In the genomic region with DNA sequence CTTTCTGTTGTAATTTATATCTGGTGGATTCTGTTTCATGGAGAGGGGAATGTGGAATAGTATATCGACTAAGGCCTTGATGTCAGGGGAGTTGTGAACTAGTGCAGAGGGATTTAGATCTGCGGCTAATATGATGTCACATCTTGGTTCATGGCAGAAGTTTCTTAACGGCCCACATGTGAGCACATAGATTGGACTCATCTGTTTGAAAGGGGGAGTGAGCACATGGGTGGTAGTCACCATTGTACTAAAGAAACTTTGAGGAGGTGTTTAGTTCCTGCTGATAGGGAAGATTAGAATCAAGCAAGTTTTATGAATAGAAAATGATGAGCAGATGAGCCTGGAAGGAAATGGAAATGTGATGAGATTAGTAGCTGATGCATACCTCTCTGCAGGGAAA, we compare ENCODE assay signal across 27 cellular contexts.
"Had no signal": no experiment of that assay in that cellular context is flagged by ENCODE, and none has a peak within 500 bp of the region (broad histone marks: within the 10 kb centered on the region; RNA-seq: fewer than 3 reads in every experiment).

No MANE protein-coding gene starts in this region.

- H3K27ac ChIP-seq: neural progenitor cell, ovary, parathyroid adenoma, prostate gland, right lobe of liver, sigmoid colon, stomach, thoracic aorta, thyroid gland, tibial nerve, upper lobe of left lung, vagina had no signal

- H3K4me3 Mint-ChIP-seq: naive thymus-derived CD4-positive, alpha-beta T cell; natural killer cell; neural progenitor cell; stimulated activated effector memory CD8-positive, alpha-beta T cell treated with anti-CD3 and anti-CD28 coated beads, Interleukin-12 subunit alpha, Interleukin-12 subunit beta, amount 100 ng/mL, for 72 hours; stimulated activated naive B cell treated with anti-CD40 and anti-IgM and Interleukin-4, amounts not matched to agents 10 μg/mL and 1 μg/mL and 100 μg/mL, for 72 hours; stimulated activated naive CD8-positive, alpha-beta T cell treated with anti-CD3 and anti-CD28 coated beads, Interleukin-15, Interleukin-2, amounts not matched to agents 100 ng/mL and 50 ng/mL, for 24 hours had no signal

- ATAC-seq: naive thymus-derived CD4-positive, alpha-beta T cell; natural killer cell; right cardiac atrium; right lobe of liver; stimulated activated effector memory CD8-positive, alpha-beta T cell treated with anti-CD3 and anti-CD28 coated beads, Interleukin-12 subunit alpha, Interleukin-12 subunit beta, amount 100 ng/mL, for 72 hours; stimulated activated naive B cell treated with anti-CD40 and anti-IgM and Interleukin-4, amounts not matched to agents 10 μg/mL and 1 μg/mL and 100 μg/mL, for 72 hours had no signal

- H3K4me1 Mint-ChIP-seq: naive thymus-derived CD4-positive, alpha-beta T cell; natural killer cell; stimulated activated effector memory CD8-positive, alpha-beta T cell treated with anti-CD3 and anti-CD28 coated beads, Interleukin-12 subunit alpha, Interleukin-12 subunit beta, amount 100 ng/mL, for 72 hours; stimulated activated naive B cell treated with anti-CD40 and anti-IgM and Interleukin-4, amounts not matched to agents 10 μg/mL and 1 μg/mL and 100 μg/mL, for 72 hours had no signal

- DNase-seq: naive thymus-derived CD4-positive, alpha-beta T cell; natural killer cell; occipital lobe; ovary; posterior cingulate gyrus; right cardiac atrium; right lobe of liver; sigmoid colon; small intestine; stimulated activated CD4-positive, alpha-beta T cell treated with anti-CD3 and anti-CD28 coated beads, Interleukin-15, amount 100 ng/mL, for 24 hours; stimulated activated CD4-positive, alpha-beta T cell treated with anti-CD3 and anti-CD28 coated beads, Interleukin-2, amount 100 ng/mL, for 24 hours; stimulated activated CD4-positive, alpha-beta T cell treated with anti-CD3 and anti-CD28 coated beads, Interleukin-2, amount 100 ng/mL, for 48 hours; stimulated activated CD4-positive, alpha-beta T cell treated with anti-CD3 and anti-CD28 coated beads, Interleukin-4, amount 100 ng/mL, for 24 hours; stimulated activated naive B cell treated with anti-CD40 and anti-IgM and Interleukin-4, amounts not matched to agents 10 μg/mL and 1 μg/mL and 100 μg/mL, for 72 hours; stimulated activated naive CD4-positive, alpha-beta T cell treated with Interleukin-2 at 50 U/mL for 16 hours; stomach; thyroid gland; trophoblast cell; upper lobe of left lung had no signal

- H3K27me3 Mint-ChIP-seq: naive thymus-derived CD4-positive, alpha-beta T cell; stimulated activated naive B cell treated with anti-CD40 and anti-IgM and Interleukin-4, amounts not matched to agents 10 μg/mL and 1 μg/mL and 100 μg/mL, for 72 hours; stimulated activated naive CD8-positive, alpha-beta T cell treated with anti-CD3 and anti-CD28 coated beads, Interleukin-15, Interleukin-2, amounts not matched to agents 100 ng/mL and 50 ng/mL, for 24 hours had no signal

- H3K27me3 ChIP-seq: neural progenitor cell, ovary, right lobe of liver, sigmoid colon, stomach, thyroid gland, tibial nerve, upper lobe of left lung, vagina had no signal

- H3K4me1 ChIP-seq: neural progenitor cell, parathyroid adenoma, prostate gland, right lobe of liver, stomach, thyroid gland, tibial nerve, upper lobe of left lung, vagina had no signal

- H3K27ac Mint-ChIP-seq: naive thymus-derived CD4-positive, alpha-beta T cell; natural killer cell; neural progenitor cell; stimulated activated effector memory CD8-positive, alpha-beta T cell treated with anti-CD3 and anti-CD28 coated beads, Interleukin-12 subunit alpha, Interleukin-12 subunit beta, amount 100 ng/mL, for 72 hours; stimulated activated naive B cell treated with anti-CD40 and anti-IgM and Interleukin-4, amounts not matched to agents 10 μg/mL and 1 μg/mL and 100 μg/mL, for 72 hours; stimulated activated naive CD8-positive, alpha-beta T cell treated with anti-CD3 and anti-CD28 coated beads, Interleukin-15, Interleukin-2, amounts not matched to agents 100 ng/mL and 50 ng/mL, for 24 hours had no signal

- H3K36me3 ChIP-seq: neural progenitor cell, ovary, prostate gland, right lobe of liver, sigmoid colon, stomach, thoracic aorta, thyroid gland, tibial nerve, upper lobe of left lung, vagina had no signal

- H3K4me3 ChIP-seq: neural progenitor cell, ovary, prostate gland, right lobe of liver, sigmoid colon, stomach, thoracic aorta, thyroid gland, tibial nerve, upper lobe of left lung, vagina had no signal

- H3K36me3 Mint-ChIP-seq: naive thymus-derived CD4-positive, alpha-beta T cell; natural killer cell; stimulated activated effector memory CD8-positive, alpha-beta T cell treated with anti-CD3 and anti-CD28 coated beads, Interleukin-12 subunit alpha, Interleukin-12 subunit beta, amount 100 ng/mL, for 72 hours; stimulated activated naive B cell treated with anti-CD40 and anti-IgM and Interleukin-4, amounts not matched to agents 10 μg/mL and 1 μg/mL and 100 μg/mL, for 72 hours had no signal

- H3K9me3 ChIP-seq: ovary, prostate gland, right lobe of liver, sigmoid colon, thoracic aorta, thyroid gland, upper lobe of left lung, vagina had no signal
